8 cellular contexts compared by ENCODE assay signal in genomic region chr6:32785781-32786533, GRCh38. TPM values are rescaled to one million over a fixed set of nuclear protein-coding genes. Genes with fewer than 3 reads are reported as not detected.
DNase-seq lines count a peak whose midpoint lies in the region; ATAC-seq and TF ChIP-seq lines count a peak whose summit lies in the region.

No MANE protein-coding gene starts in this region.

- H3K27ac ChIP-seq in aorta (ENCODE audit: low read depth in 1 of 2, low read length in 2 of 2), result no peak overlapping the region

- no peak overlapping the region for H3K4me3 ChIP-seq in aorta (ENCODE audit: low read length in 2 of 2)

- intact Hi-C loops in aorta (cut with DNase I), result no loop called here

- H3K36me3 ChIP-seq in aorta (ENCODE audit: control insufficient read depth in 1 of 2, insufficient read depth in 2 of 2, low read length in 1 of 2), result no peaks in the 10 kb centered on the region

- H3K4me1 ChIP-seq in aorta (ENCODE audit: control insufficient read depth in 1 of 2, insufficient read depth in 2 of 2, low read length in 2 of 2), result no peaks in the 10 kb centered on the region

- DNase-seq in stimulated activated CD4-positive, alpha-beta T cell treated with anti-CD3 and anti-CD28 coated beads, Interleukin-2, amount 100 ng/mL, for 4 hours (ENCODE audit: low read depth), result peak; percentile 8
- no peak for DNase-seq in stimulated activated CD4-positive, alpha-beta T cell treated with anti-CD3 and anti-CD28 coated beads, Interleukin-12 subunit alpha, Interleukin-12 subunit beta, amount 100 ng/mL, for 4 hours
- DNase-seq in M059J (ENCODE audit: low read depth), result peak; percentile 69
- peak; percentile 56 for DNase-seq in ecto neural progenitor cell (ENCODE audit: low spot score)
- DNase-seq in medulla oblongata (ENCODE audit: extremely low spot score), result peak; percentile 90
- no peak for DNase-seq in aorta

- WGBS in aorta, 2 donors, result 38 to 41% methylated on average over 5 of the region's 5 CpGs

- peak; percentile 96 for ATAC-seq in SK-N-SH treated with all-trans-retinoic acid at 6 μM for 48 hours
- peak; percentile 56 for ATAC-seq in aorta (ENCODE audit: low FRiP score)
- ATAC-seq in GM18868 (IDR thresholded peaks at IDR 0.05; ENCODE audit: unreplicated experiment), result no peak

- peaks cover 1% of the 10 kb centered on the region for H3K9me3 ChIP-seq in aorta (ENCODE audit: control insufficient read depth, low read length)

- H3K27me3 ChIP-seq in aorta (ENCODE audit: control insufficient read depth in 1 of 2, insufficient read depth in 2 of 2, low read length in 1 of 2), result no peaks in the 10 kb centered on the region

TF ChIP-seq in SK-N-SH treated with all-trans-retinoic acid at 6 μM for 48 hours, 23 proteins besides CTCF, POLR2A, EP300 and RAD21:
- TF ChIP-seq ZNF70 (CRISPR knock-in tag; IDR thresholded peaks at IDR 0.05), result no peak
- no peak for TF ChIP-seq ZFP30 (CRISPR knock-in tag; IDR thresholded peaks at IDR 0.05)
- no peak for TF ChIP-seq CSDC2 (CRISPR knock-in tag; IDR thresholded peaks at IDR 0.05)
- no peak for TF ChIP-seq ISL1 (CRISPR knock-in tag; IDR thresholded peaks at IDR 0.05)
- no peak for TF ChIP-seq ZNF565 (CRISPR knock-in tag; conservative IDR thresholded peaks at IDR 0.05; ENCODE audit: low read depth)
- no peak for TF ChIP-seq ZFP3 (CRISPR knock-in tag; IDR thresholded peaks at IDR 0.05)
- no peak for TF ChIP-seq TSHZ2 (CRISPR knock-in tag; IDR thresholded peaks at IDR 0.05)
- no peak for TF ChIP-seq TCF4 (CRISPR knock-in tag; IDR thresholded peaks at IDR 0.05; ENCODE audit: borderline replicate concordance)
- no peak for TF ChIP-seq ARNTL (CRISPR knock-in tag; IDR thresholded peaks at IDR 0.05; ENCODE audit: borderline replicate concordance, low read depth)
- no peak for TF ChIP-seq TOX (CRISPR knock-in tag; IDR thresholded peaks at IDR 0.05; ENCODE audit: borderline replicate concordance)
- no peak for TF ChIP-seq BACH2 (CRISPR knock-in tag; IDR thresholded peaks at IDR 0.05; ENCODE audit: borderline replicate concordance)

RNA-seq across cellular contexts. Expression of gene HLA-DQB2, which starts 22.6 kb away (rescaled TPM):
- not detected in 2 replicates for total RNA-seq in M059J (2014; rRNA removed; shearing (Covaris generic))
- 10 to 100 TPM in 1 of 2 donors, 1 to 10 TPM in 1; 2.3 to 18.1 TPM for total RNA-seq in aorta
- polyA plus RNA-seq in aorta, result not detected

RNA-seq across cellular contexts. Expression of gene HLA-DOB, which starts 30.8 kb away (rescaled TPM):
- total RNA-seq in M059J (2014; rRNA removed; shearing (Covaris generic)), result 5.7 and 6.3 TPM in 2 replicates
- 1 to 10 TPM in 1 of 2 donors, under 1 TPM in 1; 0.62 to 2.8 TPM for total RNA-seq in aorta
- under 1 TPM in 1 of 2 donors, not detected in 1; 0.26 TPM for polyA plus RNA-seq in aorta

RNA-seq across cellular contexts. Expression of gene HLA-DQA2, which starts 44.8 kb away (rescaled TPM):
- not detected in 2 replicates for total RNA-seq in M059J (2014; rRNA removed; shearing (Covaris generic))
- total RNA-seq in aorta, result 10 to 100 TPM in 1 of 2 donors, 1 to 10 TPM in 1; 2.2 to 18.5 TPM
- polyA plus RNA-seq in aorta, result not detected

RNA-seq across cellular contexts. Expression of gene TAP2, which starts 52.6 kb away (rescaled TPM):
- total RNA-seq in M059J (2014; rRNA removed; shearing (Covaris generic)), result 45.6 and 67.8 TPM in 2 replicates
- 10 to 100 TPM; 26.5 to 48.1 TPM for total RNA-seq in aorta
- 10 to 100 TPM in 1 of 2 donors, 1 to 10 TPM in 1; 2.5 to 25.6 TPM for polyA plus RNA-seq in aorta

RNA-seq across cellular contexts. Expression of gene PSMB8, which starts 57.9 kb away (rescaled TPM):
- 350 and 427 TPM in 2 replicates for total RNA-seq in M059J (2014; rRNA removed; shearing (Covaris generic))
- total RNA-seq in aorta, result 10 to 100 TPM; 40.8 to 58.4 TPM
- polyA plus RNA-seq in aorta, result 10 to 100 TPM; 59.6 to 69.7 TPM

Comparison
In these comparisons a context has a peak if more than half of its experiments do, and no peak if none do; other contexts are left out.
1. DNase-seq: peak in stimulated activated CD4-positive, alpha-beta T cell treated with anti-CD3 and anti-CD28 coated beads, Interleukin-2, amount 100 ng/mL, for 4 hours (single experiment), M059J (single experiment), ecto neural progenitor cell (single experiment) and medulla oblongata (single experiment); none in stimulated activated CD4-positive, alpha-beta T cell treated with anti-CD3 and anti-CD28 coated beads, Interleukin-12 subunit alpha, Interleukin-12 subunit beta, amount 100 ng/mL, for 4 hours (single experiment) and aorta (0 of 2).